18 cellular contexts compared by ENCODE assay signal in the genomic region with DNA sequence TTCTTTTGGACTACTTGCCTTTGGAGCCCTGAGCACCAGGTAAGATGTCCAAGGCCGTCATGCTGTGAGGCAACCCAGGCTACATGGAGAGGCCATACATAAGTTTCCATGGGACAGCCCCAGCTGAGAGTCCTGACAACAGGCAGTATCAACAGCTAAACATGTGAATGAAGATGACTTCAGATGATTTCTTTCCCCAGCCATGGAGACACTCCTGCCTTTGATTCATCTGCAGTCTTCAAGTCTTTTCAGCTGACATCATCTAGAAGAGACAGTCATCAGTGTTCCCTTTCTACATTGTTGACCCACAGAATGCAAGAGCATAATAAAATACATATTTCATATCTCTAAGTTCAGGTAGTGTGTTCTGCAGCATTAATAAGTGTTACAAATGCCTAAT.
"Had no signal": no experiment of that assay in that cellular context is flagged by ENCODE, and none has a peak within 500 bp of the region (broad histone marks: within the 10 kb centered on the region; RNA-seq: fewer than 3 reads in every experiment).

No MANE protein-coding gene starts in this region.

- H3K4me3 ChIP-seq: dorsolateral prefrontal cortex, hepatocyte, lung, stomach had no signal

- FAIRE-seq: kidney, small intestine had no signal

- H3K36me3 ChIP-seq: stomach had no signal

- H3K79me2 ChIP-seq: hepatocyte had no signal

- DNase-seq: cortex of kidney; dorsolateral prefrontal cortex; effector CD8-positive, alpha-beta T cell; head of caudate nucleus; kidney; left colon; left ventricle myocardium superior; mesendoderm; naive B cell; small intestine; stimulated activated CD4-positive, alpha-beta T cell treated with anti-CD3 and anti-CD28 coated beads, Interleukin-12 subunit alpha, Interleukin-12 subunit beta, amount 100 ng/mL, for 4 hours; stimulated activated naive CD4-positive, alpha-beta T cell; stomach; trophoblast cell had no signal

- ATAC-seq: esophagus mucosa, left colon, left ventricle myocardium superior, sciatic nerve had no signal

- H3K27ac ChIP-seq: dorsolateral prefrontal cortex, hepatocyte, stomach had no signal

- H2AFZ ChIP-seq: hepatocyte had no signal

- H3K27me3 ChIP-seq: dorsolateral prefrontal cortex, hepatocyte, stomach had no signal

- H3K4me2 ChIP-seq: hepatocyte had no signal

- H3K4me1 ChIP-seq: stomach had no signal
